ENCODE assay signal across 16 cellular contexts in genomic region chr6:113627480-113627879, GRCh38.
DNase-seq lines count a peak whose midpoint lies in the region; ATAC-seq and TF ChIP-seq lines count a peak whose summit lies in the region.
"Had no signal": no experiment of that assay in that cellular context is flagged by ENCODE, and none has a peak within 500 bp of the region (broad histone marks: within the 10 kb centered on the region; RNA-seq: fewer than 3 reads in every experiment).

No MANE protein-coding gene starts in this region.

- H3K27ac ChIP-seq in smooth muscle cell (ENCODE audit: low read depth) (no peak overlapping the region), heart right ventricle (no peak overlapping the region)
- H3K27ac ChIP-seq: esophagus squamous epithelium, left ventricle myocardium inferior had no signal

- H3K4me3 ChIP-seq in smooth muscle cell (no peak overlapping the region), heart right ventricle (no peak overlapping the region)
- H3K4me3 ChIP-seq: BLaER1 treated with 17β-estradiol and CSF1 and Interleukin-3, amounts not matched to agents 10 nM and 100 nM; esophagus squamous epithelium; left ventricle myocardium inferior had no signal

- intact Hi-C loops in heart right ventricle (cut with DNase I): no loop called here

- TF ChIP-seq CTCF in smooth muscle cell (IDR thresholded peaks at IDR 0.05; ENCODE audit: borderline replicate concordance, insufficient read depth, poor library complexity, severe bottlenecking) (no peak), heart right ventricle (IDR thresholded peaks at IDR 0.05) (no peak)

- H3K9ac ChIP-seq in smooth muscle cell (ENCODE audit: low read depth): no peak overlapping the region
- H3K9ac ChIP-seq: BLaER1 treated with 17β-estradiol and CSF1 and Interleukin-3, amounts not matched to agents 10 nM and 100 nM had no signal

- H3K4me2 ChIP-seq in smooth muscle cell: no peak overlapping the region

- peaks cover 12% of the 10 kb centered on the region for H3F3A ChIP-seq in smooth muscle cell (ENCODE audit: low read depth)

- H4K20me1 ChIP-seq in smooth muscle cell (ENCODE audit: low read depth): no peaks in the 10 kb centered on the region
- H4K20me1 ChIP-seq: BLaER1 treated with 17β-estradiol and CSF1 and Interleukin-3, amounts not matched to agents 10 nM and 100 nM had no signal

- peak overlapping the region; percentile 11 for H2AFZ ChIP-seq in smooth muscle cell (ENCODE audit: low read depth)

- 96% methylated on average over 2 of the region's 2 CpGs for WGBS in smooth muscle cell (ENCODE audit: low lambda C conversion rate)
- 95 to 99% methylated on average over 2 of the region's 2 CpGs for WGBS in heart right ventricle, 2 donors

- H3K4me1 ChIP-seq in smooth muscle cell (ENCODE audit: low read depth) (peaks cover 23% of the 10 kb centered on the region), heart right ventricle (peaks cover 0 to 36% (median 30%) of the 10 kb centered on the region in 9 donors)

- H3K27me3 ChIP-seq in smooth muscle cell (ENCODE audit: low read depth): no peaks in the 10 kb centered on the region
- no peaks in the 10 kb centered on the region for H3K27me3 ChIP-seq in heart right ventricle
- H3K27me3 ChIP-seq: BLaER1 treated with 17β-estradiol and CSF1 and Interleukin-3, amounts not matched to agents 10 nM and 100 nM; esophagus squamous epithelium had no signal

- peak; percentile 16 for ATAC-seq in GM18870 (IDR thresholded peaks at IDR 0.05; ENCODE audit: unreplicated experiment)
- peak; percentile 24 for ATAC-seq in GM21576 (IDR thresholded peaks at IDR 0.05; ENCODE audit: unreplicated experiment)
- peak; percentile 15 for ATAC-seq in HG03108 (IDR thresholded peaks at IDR 0.05; ENCODE audit: unreplicated experiment)
- ATAC-seq in heart right ventricle: no peak
- ATAC-seq: naive thymus-derived CD4-positive, alpha-beta T cell; WTC11 had no signal

- H3K36me3 ChIP-seq in smooth muscle cell (ENCODE audit: low read depth) (no peaks in the 10 kb centered on the region), heart right ventricle (no peaks in the 10 kb centered on the region)
- H3K36me3 ChIP-seq: BLaER1 treated with 17β-estradiol and CSF1 and Interleukin-3, amounts not matched to agents 10 nM and 100 nM; left ventricle myocardium inferior had no signal

- DNase-seq in smooth muscle cell (lab: John Stamatoyannopoulos, UW; ENCODE audit: unreplicated experiment): no peak
- no peak for DNase-seq in NCI-H526 treated with DMSO at 0.1 percent for 48 hours (lab: John Stamatoyannopoulos, UW)
- DNase-seq in NOMO-1 (lab: John Stamatoyannopoulos, UW; ENCODE audit: unreplicated experiment in 2 of 2): no peak
- DNase-seq in heart right ventricle: no peak
- DNase-seq: activated naive CD4-positive, alpha-beta T cell treated with Interleukin-2 at 50 U/mL for 16 hours; esophagus squamous epithelium; left ventricle myocardium inferior; naive thymus-derived CD4-positive, alpha-beta T cell; NCI-H1930; NCI-H524 treated with DMSO at 0.1 percent for 48 hours; SW 1271 had no signal

- no peaks in the 10 kb centered on the region for H3K79me2 ChIP-seq in smooth muscle cell (ENCODE audit: low read depth)

- H3K9me3 ChIP-seq in smooth muscle cell (replicated peaks; ENCODE audit: low read depth) (no peaks in the 10 kb centered on the region), heart right ventricle (no peaks in the 10 kb centered on the region)
- H3K9me3 ChIP-seq: BLaER1 treated with 17β-estradiol and CSF1 and Interleukin-3, amounts not matched to agents 10 nM and 100 nM; esophagus squamous epithelium; left ventricle myocardium inferior had no signal

Comparison
In these comparisons a context has a peak if more than half of its experiments do, and no peak if none do; other contexts are left out.
1. ATAC-seq: peak in GM18870 (single experiment), GM21576 (single experiment) and HG03108 (single experiment); none in heart right ventricle (0 of 8).